30 cellular contexts compared by ENCODE assay signal in the genomic region with DNA sequence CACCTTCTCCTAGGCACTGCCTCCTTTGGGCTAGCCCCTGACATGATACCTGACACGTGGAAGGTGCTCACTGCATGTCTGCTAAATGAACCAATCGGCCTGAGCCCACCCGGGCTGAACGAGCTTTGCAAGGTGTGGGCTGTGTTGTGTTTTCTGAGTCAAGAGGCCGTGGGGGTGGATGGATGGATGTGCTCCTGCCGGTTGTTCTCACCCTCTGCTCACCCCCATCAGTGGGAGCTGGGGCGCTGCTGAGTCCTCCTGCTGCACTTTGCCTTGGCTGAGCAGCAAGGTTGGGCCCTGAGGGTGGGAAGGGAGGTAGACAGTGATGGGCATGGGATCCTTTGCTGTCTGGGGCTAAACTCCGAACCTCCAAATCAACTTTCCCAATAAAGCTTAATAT. TPM values are rescaled to one million over a fixed set of nuclear protein-coding genes. Genes with fewer than 3 reads are reported as not detected.
"Had no signal": no experiment of that assay in that cellular context is flagged by ENCODE, and none has a peak within 500 bp of the region (broad histone marks: within the 10 kb centered on the region; RNA-seq: fewer than 3 reads in every experiment).

No MANE protein-coding gene starts in this region.

- H3K4me1 ChIP-seq: parathyroid adenoma, psoas muscle, right lobe of liver, sigmoid colon, stomach, thyroid gland, tibial nerve, upper lobe of left lung, vagina had no signal

- ATAC-seq: naive thymus-derived CD4-positive, alpha-beta T cell; natural killer cell; psoas muscle; right cardiac atrium; right lobe of liver; stimulated activated naive B cell treated with anti-CD40 and anti-IgM and Interleukin-4, amounts not matched to agents 10 μg/mL and 1 μg/mL and 100 μg/mL, for 72 hours had no signal

- H3K79me2 ChIP-seq: parathyroid adenoma had no signal

- H3K4me2 ChIP-seq: smooth muscle cell had no signal

- H2AFZ ChIP-seq: parathyroid adenoma had no signal

- DNase-seq: naive thymus-derived CD4-positive, alpha-beta T cell; natural killer cell; occipital lobe; ovary; psoas muscle; right cardiac atrium; right lobe of liver; sigmoid colon; spleen; stimulated activated CD4-positive, alpha-beta T cell treated with anti-CD3 and anti-CD28 coated beads, Interleukin-12 subunit alpha, Interleukin-12 subunit beta, amount 100 ng/mL, for 4 hours; stimulated activated CD4-positive, alpha-beta T cell treated with anti-CD3 and anti-CD28 coated beads, Interleukin-1b, Interleukin-23, amount 100 ng/mL, for 48 hours; stimulated activated CD4-positive, alpha-beta T cell treated with anti-CD3 and anti-CD28 coated beads, Interleukin-4, amount 100 ng/mL, for 1 hour; stimulated activated CD4-positive, alpha-beta T cell treated with anti-CD3 and anti-CD28 coated beads, Interleukin-4, amount 100 ng/mL, for 4 hours; stimulated activated CD8-positive, alpha-beta memory T cell treated with anti-CD3 and anti-CD28 coated beads, Interleukin-4, amount 100 ng/mL, for 48 hours; stimulated activated naive B cell treated with anti-CD40 and anti-IgM and Interleukin-4, amounts not matched to agents 10 μg/mL and 1 μg/mL and 100 μg/mL, for 72 hours; stimulated activated naive CD4-positive, alpha-beta T cell treated with Interleukin-2 at 50 U/mL for 16 hours; stomach; thyroid gland; trophoblast cell had no signal

- H3K9me3 ChIP-seq: ovary, psoas muscle, right lobe of liver, sigmoid colon, spleen, stomach, thoracic aorta, thyroid gland, tibial nerve, upper lobe of left lung, vagina had no signal

- H3K4me1 Mint-ChIP-seq: naive thymus-derived CD4-positive, alpha-beta T cell; natural killer cell; stimulated activated naive B cell treated with anti-CD40 and anti-IgM and Interleukin-4, amounts not matched to agents 10 μg/mL and 1 μg/mL and 100 μg/mL, for 72 hours had no signal

- H3K4me3 Mint-ChIP-seq: naive thymus-derived CD4-positive, alpha-beta T cell; natural killer cell; nephron; stimulated activated naive B cell treated with anti-CD40 and anti-IgM and Interleukin-4, amounts not matched to agents 10 μg/mL and 1 μg/mL and 100 μg/mL, for 72 hours; stimulated activated naive CD8-positive, alpha-beta T cell treated with anti-CD3 and anti-CD28 coated beads, Interleukin-15, Interleukin-2, amounts not matched to agents 100 ng/mL and 50 ng/mL, for 24 hours had no signal

- H3K9ac ChIP-seq: parathyroid adenoma had no signal

- H3K27me3 ChIP-seq: ovary, right lobe of liver, thyroid gland, vagina had no signal

- H3K27ac Mint-ChIP-seq: natural killer cell; nephron; progenitor cell of endocrine pancreas; stimulated activated naive B cell treated with anti-CD40 and anti-IgM and Interleukin-4, amounts not matched to agents 10 μg/mL and 1 μg/mL and 100 μg/mL, for 72 hours; stimulated activated naive CD8-positive, alpha-beta T cell treated with anti-CD3 and anti-CD28 coated beads, Interleukin-15, Interleukin-2, amounts not matched to agents 100 ng/mL and 50 ng/mL, for 24 hours had no signal

- FAIRE-seq: urothelium cell line had no signal

- H3K27ac ChIP-seq: ovary, parathyroid adenoma, psoas muscle, right lobe of liver, sigmoid colon, spleen, stomach, thoracic aorta, thyroid gland, tibial nerve, upper lobe of left lung, vagina had no signal

- H3K36me3 Mint-ChIP-seq: naive thymus-derived CD4-positive, alpha-beta T cell; natural killer cell; stimulated activated naive B cell treated with anti-CD40 and anti-IgM and Interleukin-4, amounts not matched to agents 10 μg/mL and 1 μg/mL and 100 μg/mL, for 72 hours had no signal

- H3K36me3 ChIP-seq: ovary, right lobe of liver, sigmoid colon, spleen, stomach, thoracic aorta, thyroid gland, tibial nerve, upper lobe of left lung, vagina had no signal

- H3K4me3 ChIP-seq: ovary, psoas muscle, right lobe of liver, sigmoid colon, smooth muscle cell, spleen, stomach, thoracic aorta, thyroid gland, tibial nerve, upper lobe of left lung, vagina had no signal

- H3K9me3 Mint-ChIP-seq: naive thymus-derived CD4-positive, alpha-beta T cell; natural killer cell; nephron; stimulated activated naive B cell treated with anti-CD40 and anti-IgM and Interleukin-4, amounts not matched to agents 10 μg/mL and 1 μg/mL and 100 μg/mL, for 72 hours; stimulated activated naive CD8-positive, alpha-beta T cell treated with anti-CD3 and anti-CD28 coated beads, Interleukin-15, Interleukin-2, amounts not matched to agents 100 ng/mL and 50 ng/mL, for 24 hours had no signal

RNA-seq across cellular contexts. Expression of a gene that starts 6.7 kb away (rescaled TPM):
- total RNA-seq: smooth muscle cell, thoracic aorta, tibial nerve, ureter, vagina had no signal
- polyA plus RNA-seq: naive thymus-derived CD4-positive, alpha-beta T cell; smooth muscle cell had no signal
